In genomic region chr22:17802822-17803221, GRCh38 we compare ENCODE assay signal across 1 cellular context.
TF ChIP-seq lines count a peak whose summit lies in the region.

No MANE protein-coding gene starts in this region.

TF ChIP-seq in K562, 482 proteins besides CTCF, POLR2A, EP300 and RAD21:
- TF ChIP-seq TEAD2 (tag; IDR thresholded peaks at IDR 0.05) (no peak), NFIC (IDR thresholded peaks at IDR 0.05) (peak; percentile 92), DPF2 (IDR thresholded peaks at IDR 0.05) (0 out of 2 replicates have a peak, but pooled peaks have one; percentile 36), COPS2 (conservative IDR thresholded peaks at IDR 0.05) (no peak), DNMT1 (IDR thresholded peaks at IDR 0.05) (no peak), CBFA2T3 (IDR thresholded peaks at IDR 0.05) (peak; percentile 52)
- TF ChIP-seq, protein P1, sequence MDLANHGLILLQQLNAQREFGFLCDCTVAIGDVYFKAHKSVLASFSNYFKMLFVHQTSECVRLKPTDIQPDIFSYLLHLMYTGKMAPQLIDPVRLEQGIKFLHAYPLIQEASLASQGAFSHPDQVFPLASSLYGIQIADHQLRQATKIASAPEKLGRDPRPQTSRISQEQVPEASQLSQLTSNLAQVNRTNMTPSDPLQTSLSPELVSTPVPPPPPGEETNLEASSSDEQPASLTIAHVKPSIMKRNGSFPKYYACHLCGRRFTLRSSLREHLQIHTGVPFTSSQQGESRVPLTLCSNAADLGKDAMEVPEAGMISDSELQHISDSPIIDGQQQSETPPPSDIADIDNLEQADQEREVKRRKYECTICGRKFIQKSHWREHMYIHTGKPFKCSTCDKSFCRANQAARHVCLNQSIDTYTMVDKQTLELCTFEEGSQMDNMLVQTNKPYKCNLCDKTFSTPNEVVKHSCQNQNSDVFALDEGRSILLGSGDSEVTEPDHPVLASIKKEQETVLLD (IDR thresholded peaks at IDR 0.05): 0 out of 2 replicates have a peak, but pooled peaks have one; percentile 24
TF ChIP-seq in K562: peak in this region for 4.
